Comparison of ENCODE assay signal across 1 cellular context in the genomic region with DNA sequence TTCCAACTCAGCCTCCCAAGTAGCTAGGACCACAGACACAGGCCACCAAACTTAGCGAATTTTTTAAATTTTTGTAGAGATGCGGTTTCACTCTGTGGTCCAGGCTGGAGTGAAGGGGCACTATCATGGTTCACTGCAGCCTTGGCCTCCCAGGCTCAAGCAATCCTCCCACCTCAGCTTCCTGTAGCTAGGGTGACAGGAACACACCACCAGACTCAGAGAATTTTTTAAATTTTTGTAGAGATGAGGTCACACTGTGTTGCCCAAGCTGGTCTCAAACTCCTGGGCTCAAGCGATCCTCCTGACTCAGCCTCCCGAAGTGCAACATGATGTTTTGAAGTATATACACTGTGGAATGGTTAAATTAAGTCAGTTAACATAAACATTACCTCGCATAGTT.
TF ChIP-seq lines count a peak whose summit lies in the region.

No MANE protein-coding gene starts in this region.

TF ChIP-seq in SK-N-SH treated with all-trans-retinoic acid at 6 μM for 48 hours, 23 proteins besides CTCF, POLR2A, EP300 and RAD21 (continued from another document):
- TF ChIP-seq TSHZ2 (CRISPR knock-in tag; IDR thresholded peaks at IDR 0.05) (no peak), ZNF70 (CRISPR knock-in tag; IDR thresholded peaks at IDR 0.05) (no peak)
